ENCODE assay signal across 1 cellular context in genomic region chr5:141923443-141924313, GRCh38.
TF ChIP-seq lines count a peak whose summit lies in the region.

Gene DELE1 (plus strand): TSS chr5:141923871. CDS start chr5:141923942, 71 bp downstream.

TF ChIP-seq in HepG2, 621 proteins besides CTCF, POLR2A, EP300 and RAD21 (continued from another document and continues in another):
- TF ChIP-seq MLXIP (CRISPR knock-in tag; IDR thresholded peaks at IDR 0.05; ENCODE audit: borderline replicate concordance) (no peak), TIGD3 (CRISPR knock-in tag; IDR thresholded peaks at IDR 0.05; ENCODE audit: borderline replicate concordance) (peak; percentile 47; the same call in 1 of the 2 replicates), ZMYM3 (CRISPR knock-in tag; IDR thresholded peaks at IDR 0.05) (0 out of 2 replicates have a peak, but pooled peaks have one; percentile 34), ZNF407 (CRISPR knock-in tag; IDR thresholded peaks at IDR 0.05; ENCODE audit: not compliant biosample characterization) (no peak), ZNF773 (CRISPR knock-in tag; IDR thresholded peaks at IDR 0.05; ENCODE audit: borderline replicate concordance) (no peak), FOSL2 (CRISPR knock-in tag; IDR thresholded peaks at IDR 0.05) (no peak), CHD4 (IDR thresholded peaks at IDR 0.05; ENCODE audit: borderline replicate concordance, low read length) (no peak), MYPOP (CRISPR knock-in tag; IDR thresholded peaks at IDR 0.05) (peak; percentile 66; the same call in 1 of the 2 replicates), ZNF253 (CRISPR knock-in tag; IDR thresholded peaks at IDR 0.05; ENCODE audit: borderline replicate concordance) (no peak), ZNF260 (CRISPR knock-in tag; IDR thresholded peaks at IDR 0.05; ENCODE audit: borderline replicate concordance, low read depth) (no peak), KDM5B (CRISPR knock-in tag; IDR thresholded peaks at IDR 0.05; ENCODE audit: borderline replicate concordance) (peak; percentile 95), NR2F6 (IDR thresholded peaks at IDR 0.05) (no peak), NR2F6 (CRISPR knock-in tag; IDR thresholded peaks at IDR 0.05) (peak; percentile 8; the same call in 1 of the 2 replicates), ZNF510 (CRISPR knock-in tag; IDR thresholded peaks at IDR 0.05; ENCODE audit: low read depth) (peak; percentile 96), ZFP90 (CRISPR knock-in tag; IDR thresholded peaks at IDR 0.05; ENCODE audit: borderline replicate concordance) (peak; percentile 31; the same call in 1 of the 2 replicates), ZNF383 (CRISPR knock-in tag; IDR thresholded peaks at IDR 0.05; ENCODE audit: borderline replicate concordance) (0 out of 2 replicates have a peak, but pooled peaks have one; percentile 49), THAP7 (CRISPR knock-in tag; IDR thresholded peaks at IDR 0.05) (peak; percentile 86), MTF1 (CRISPR knock-in tag; IDR thresholded peaks at IDR 0.05) (no peak; the same call in 1 of the 2 replicates), MED13 (CRISPR knock-in tag; IDR thresholded peaks at IDR 0.05) (no peak), ZNF761 (CRISPR knock-in tag; conservative IDR thresholded peaks at IDR 0.05) (peak; percentile 92; the same call in 1 of the 2 replicates), SKI (IDR thresholded peaks at IDR 0.05; ENCODE audit: partially characterized antibody) (no peak), THYN1 (CRISPR knock-in tag; IDR thresholded peaks at IDR 0.05; ENCODE audit: borderline replicate concordance, low read depth) (no peak), RARG (CRISPR knock-in tag; IDR thresholded peaks at IDR 0.05; ENCODE audit: low read depth) (peak; percentile 87; the same call in 1 of the 2 replicates), HMG20A (CRISPR knock-in tag; IDR thresholded peaks at IDR 0.05; ENCODE audit: borderline replicate concordance) (no peak), ZNF552 (CRISPR knock-in tag; IDR thresholded peaks at IDR 0.05; ENCODE audit: borderline replicate concordance) (0 out of 2 replicates have a peak, but pooled peaks have one; percentile 64), ZNF615 (CRISPR knock-in tag; IDR thresholded peaks at IDR 0.05; ENCODE audit: borderline replicate concordance) (no peak), ZNF275 (CRISPR knock-in tag; IDR thresholded peaks at IDR 0.05; ENCODE audit: borderline replicate concordance) (no peak), SRF (IDR thresholded peaks at IDR 0.05; ENCODE audit: low read depth, low read length) (no peak), FOXP1 (IDR thresholded peaks at IDR 0.05) (no peak), FOXP1 (CRISPR knock-in tag; IDR thresholded peaks at IDR 0.05) (no peak), ZNF563 (CRISPR knock-in tag; IDR thresholded peaks at IDR 0.05) (peak; percentile 75; the same call in 1 of the 2 replicates), ARNT2 (CRISPR knock-in tag; IDR thresholded peaks at IDR 0.05; ENCODE audit: low read depth) (peak; percentile 37; the same call in 1 of the 2 replicates), ZNF768 (CRISPR knock-in tag; IDR thresholded peaks at IDR 0.05) (peak; percentile 81), DMTF1 (CRISPR knock-in tag; IDR thresholded peaks at IDR 0.05) (no peak), NR1H2 (CRISPR knock-in tag; IDR thresholded peaks at IDR 0.05; ENCODE audit: borderline replicate concordance, low read depth) (no peak)
